In genomic region chr11:72328366-72329224, GRCh38 we compare ENCODE assay signal across 13 cellular contexts.
A peak's percentile ranks its signal among the peaks of the same experiment; 100 is the strongest.
DNase-seq lines count a peak whose midpoint lies in the region; ATAC-seq, FAIRE-seq and TF ChIP-seq lines count a peak whose summit lies in the region.
"Had no signal": no experiment of that assay in that cellular context is flagged by ENCODE, and none has a peak within 500 bp of the region (broad histone marks: within the 10 kb centered on the region; RNA-seq: fewer than 3 reads in every experiment).

No MANE protein-coding gene starts in this region.

- H3K27me3 ChIP-seq in bronchial epithelial cell (ENCODE audit: control insufficient read depth, insufficient read depth, low read length) = no peaks in the 10 kb centered on the region
- H3K27me3 ChIP-seq in suprapubic skin = no peaks in the 10 kb centered on the region
- H3K27me3 ChIP-seq: tibial nerve had no signal

- CTCF ChIA-PET in AG04449 (lab: Yijun Ruan, JAX) = interaction anchor here (0.7 to 3.0 kb wide), 9 partner anchors 9 to 105 kb away, joined by 3 to 14 read pairs (median 3); partner anchors contain the start of gene CLPB

- H3K4me3 ChIP-seq in AG04449 (ENCODE audit: low read depth, low read length) (no peak overlapping the region), bronchial epithelial cell (ENCODE audit: low read depth, low read length) (no peak overlapping the region), suprapubic skin (no peak overlapping the region)
- H3K4me3 ChIP-seq: tibial nerve had no signal

- TF ChIP-seq EP300 in Ishikawa (IDR thresholded peaks at IDR 0.05; ENCODE audit: borderline replicate concordance) (no peak), suprapubic skin (IDR thresholded peaks at IDR 0.05) (no peak)

- TF ChIP-seq POLR2A in suprapubic skin (IDR thresholded peaks at IDR 0.05) = no peak

- no peaks in the 10 kb centered on the region for H3K9me3 ChIP-seq in suprapubic skin
- H3K9me3 ChIP-seq: tibial nerve had no signal

- no peak for DNase-seq in AG04449 (ENCODE audit: low read depth, low spot score)
- DNase-seq in bronchial epithelial cell (ENCODE audit: low read depth) = no peak
- peak; percentile 19 for DNase-seq in lung microvascular endothelial cell (ENCODE audit: low read depth in 2 of 2)
- DNase-seq in midbrain (lab: John Stamatoyannopoulos, UW) = no peak
- DNase-seq in suprapubic skin (ENCODE audit: low spot score in 2 of 2) = no peak
- no peak for DNase-seq in NCI-H187 treated with DMSO at 0.1 percent for 48 hours (lab: John Stamatoyannopoulos, UW)
- DNase-seq: activated T-cell treated with anti-CD3 and anti-CD28 coated beads, Interleukin-2, amount 50 U/mL, for 48 hours; AML-193; NCI-H1930 had no signal

- no peak overlapping the region for H3K27ac ChIP-seq in suprapubic skin

- FAIRE-seq in bronchial epithelial cell (lab: Jason Lieb, UNC) = no peak
- FAIRE-seq: G401.6 had no signal

- peaks cover 2% of the 10 kb centered on the region for H3K36me3 ChIP-seq in bronchial epithelial cell (ENCODE audit: control insufficient read depth, insufficient read depth, low read length)
- peaks cover 3% of the 10 kb centered on the region for H3K36me3 ChIP-seq in suprapubic skin

- WGBS in suprapubic skin = 59% methylated on average over 3 of the region's 3 CpGs

- POLR2A ChIA-PET in AG04449 (lab: Yijun Ruan, JAX) = no interaction called here

- H3K4me1 ChIP-seq in suprapubic skin = no peaks in the 10 kb centered on the region

- TF ChIP-seq CTCF in AG04449 (IDR thresholded peaks at IDR 0.05; ENCODE audit: insufficient read depth, low read length, missing control alignments) = peak; percentile 10
- peak; percentile 9 for TF ChIP-seq CTCF in bronchial epithelial cell (IDR thresholded peaks at IDR 0.05; ENCODE audit: insufficient read depth, low read length, severe bottlenecking)
- TF ChIP-seq CTCF in suprapubic skin (IDR thresholded peaks at IDR 0.05) = no peak

- peak; percentile 36 for TF ChIP-seq RAD21 in Ishikawa (IDR thresholded peaks at IDR 0.05; ENCODE audit: low read depth)

- ATAC-seq in HG02840 (IDR thresholded peaks at IDR 0.05; ENCODE audit: low FRiP score, unreplicated experiment) = no peak

TF ChIP-seq in Ishikawa, 13 proteins besides CTCF, POLR2A, EP300 and RAD21:
- TF ChIP-seq TEAD4 (IDR thresholded peaks at IDR 0.05) (peak; percentile 46; the same call in 1 of the 2 replicates), EGR1 (IDR thresholded peaks at IDR 0.05) (no peak), TCF12 (IDR thresholded peaks at IDR 0.05; ENCODE audit: low read depth) (no peak), FOXM1 (IDR thresholded peaks at IDR 0.05; ENCODE audit: borderline replicate concordance, low read depth) (no peak)
TF ChIP-seq in Ishikawa: peak in this region for 1.

Comparison
In these comparisons a context has a peak if more than half of its experiments do, and no peak if none do; other contexts are left out.
1. DNase-seq: peak in lung microvascular endothelial cell (2 of 2); none in AG04449 (single experiment), bronchial epithelial cell (single experiment), midbrain (single experiment), suprapubic skin (0 of 2) and NCI-H187 treated with DMSO at 0.1 percent for 48 hours (single experiment).
2. CTCF ChIP-seq: peak in AG04449 (single experiment) and bronchial epithelial cell (single experiment); none in suprapubic skin (0 of 2).